1 cellular context compared by ENCODE assay signal in the genomic region with DNA sequence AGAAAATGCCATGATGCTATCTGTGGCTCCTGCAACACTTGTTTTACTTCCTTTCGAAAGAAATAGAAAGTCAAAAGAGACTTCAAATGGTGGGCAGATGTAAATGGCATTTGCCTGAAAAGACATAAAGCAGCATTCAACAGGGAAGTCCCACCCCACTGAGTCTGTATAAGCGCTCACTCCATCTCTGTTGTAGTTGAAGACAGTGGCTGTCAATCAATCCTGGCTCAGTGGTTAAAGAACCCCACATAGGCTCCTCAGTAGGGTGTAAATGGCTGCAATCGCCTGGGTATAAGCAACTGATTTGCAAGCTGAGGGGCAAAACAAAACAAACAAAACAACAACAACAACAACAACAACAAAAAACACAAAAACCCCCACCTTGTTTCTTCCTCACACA.
TF ChIP-seq lines count a peak whose summit lies in the region.

No MANE protein-coding gene starts in this region.

TF ChIP-seq in SK-N-SH treated with all-trans-retinoic acid at 6 μM for 48 hours, 23 proteins besides CTCF, POLR2A, EP300 and RAD21 (continued from another document):
- TF ChIP-seq CSDC2 (CRISPR knock-in tag; IDR thresholded peaks at IDR 0.05) (no peak), OSR1 (CRISPR knock-in tag; IDR thresholded peaks at IDR 0.05) (no peak), ZNF565 (CRISPR knock-in tag; conservative IDR thresholded peaks at IDR 0.05; ENCODE audit: low read depth) (no peak), RARB (CRISPR knock-in tag; IDR thresholded peaks at IDR 0.05) (no peak), ARNTL (CRISPR knock-in tag; IDR thresholded peaks at IDR 0.05; ENCODE audit: borderline replicate concordance, low read depth) (no peak)
- TF ChIP-seq, protein P1, sequence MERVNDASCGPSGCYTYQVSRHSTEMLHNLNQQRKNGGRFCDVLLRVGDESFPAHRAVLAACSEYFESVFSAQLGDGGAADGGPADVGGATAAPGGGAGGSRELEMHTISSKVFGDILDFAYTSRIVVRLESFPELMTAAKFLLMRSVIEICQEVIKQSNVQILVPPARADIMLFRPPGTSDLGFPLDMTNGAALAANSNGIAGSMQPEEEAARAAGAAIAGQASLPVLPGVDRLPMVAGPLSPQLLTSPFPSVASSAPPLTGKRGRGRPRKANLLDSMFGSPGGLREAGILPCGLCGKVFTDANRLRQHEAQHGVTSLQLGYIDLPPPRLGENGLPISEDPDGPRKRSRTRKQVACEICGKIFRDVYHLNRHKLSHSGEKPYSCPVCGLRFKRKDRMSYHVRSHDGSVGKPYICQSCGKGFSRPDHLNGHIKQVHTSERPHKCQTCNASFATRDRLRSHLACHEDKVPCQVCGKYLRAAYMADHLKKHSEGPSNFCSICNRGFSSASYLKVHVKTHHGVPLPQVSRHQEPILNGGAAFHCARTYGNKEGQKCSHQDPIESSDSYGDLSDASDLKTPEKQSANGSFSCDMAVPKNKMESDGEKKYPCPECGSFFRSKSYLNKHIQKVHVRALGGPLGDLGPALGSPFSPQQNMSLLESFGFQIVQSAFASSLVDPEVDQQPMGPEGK (CRISPR knock-in tag; IDR thresholded peaks at IDR 0.05; ENCODE audit: borderline replicate concordance): no peak
- TF ChIP-seq, protein P2, sequence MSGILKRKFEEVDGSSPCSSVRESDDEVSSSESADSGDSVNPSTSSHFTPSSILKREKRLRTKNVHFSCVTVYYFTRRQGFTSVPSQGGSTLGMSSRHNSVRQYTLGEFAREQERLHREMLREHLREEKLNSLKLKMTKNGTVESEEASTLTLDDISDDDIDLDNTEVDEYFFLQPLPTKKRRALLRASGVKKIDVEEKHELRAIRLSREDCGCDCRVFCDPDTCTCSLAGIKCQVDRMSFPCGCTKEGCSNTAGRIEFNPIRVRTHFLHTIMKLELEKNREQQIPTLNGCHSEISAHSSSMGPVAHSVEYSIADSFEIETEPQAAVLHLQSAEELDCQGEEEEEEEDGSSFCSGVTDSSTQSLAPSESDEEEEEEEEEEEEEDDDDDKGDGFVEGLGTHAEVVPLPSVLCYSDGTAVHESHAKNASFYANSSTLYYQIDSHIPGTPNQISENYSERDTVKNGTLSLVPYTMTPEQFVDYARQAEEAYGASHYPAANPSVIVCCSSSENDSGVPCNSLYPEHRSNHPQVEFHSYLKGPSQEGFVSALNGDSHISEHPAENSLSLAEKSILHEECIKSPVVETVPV (CRISPR knock-in tag; IDR thresholded peaks at IDR 0.05): no peak
